1 cellular context compared by ENCODE assay signal in the genomic region with DNA sequence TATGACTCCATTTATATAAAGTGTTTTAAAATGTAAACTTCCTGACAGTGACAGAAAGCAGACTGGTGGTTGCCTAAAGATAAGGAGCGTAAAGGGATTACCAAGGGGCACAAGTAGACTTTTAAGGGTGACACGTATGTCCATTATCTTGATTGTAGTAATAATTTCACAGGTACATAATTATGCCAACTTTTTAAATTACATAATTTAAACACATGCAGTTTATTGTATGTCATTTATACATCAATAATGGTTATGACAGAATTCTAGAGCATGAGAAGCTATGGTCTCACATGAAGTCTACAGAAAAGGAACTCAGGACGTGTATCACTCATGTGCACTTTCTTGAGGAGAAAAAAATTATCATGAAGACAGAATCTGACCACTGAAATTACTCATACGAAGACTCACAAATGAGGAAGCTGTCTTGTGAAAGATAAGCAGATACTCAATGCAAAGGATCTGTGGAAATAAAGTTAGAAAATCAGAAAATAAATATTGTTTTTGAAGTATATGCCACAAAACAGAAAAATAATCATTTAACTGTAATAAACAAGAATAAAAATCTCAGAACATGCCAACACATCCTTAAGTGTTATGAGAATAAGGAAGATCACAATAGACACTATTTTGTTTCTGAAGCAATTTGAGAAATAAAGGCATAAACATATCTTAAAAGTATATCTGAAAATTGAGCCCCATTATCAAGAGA.
TF ChIP-seq lines count a peak whose summit lies in the region.

No MANE protein-coding gene starts in this region.

TF ChIP-seq in GM12878, 131 proteins besides CTCF, POLR2A, EP300 and RAD21 (continued from another document and continues in another):
- TF ChIP-seq SIX5 (IDR thresholded peaks at IDR 0.05; ENCODE audit: low read depth, low read length, severe bottlenecking): no peak
- TF ChIP-seq, protein P1, sequence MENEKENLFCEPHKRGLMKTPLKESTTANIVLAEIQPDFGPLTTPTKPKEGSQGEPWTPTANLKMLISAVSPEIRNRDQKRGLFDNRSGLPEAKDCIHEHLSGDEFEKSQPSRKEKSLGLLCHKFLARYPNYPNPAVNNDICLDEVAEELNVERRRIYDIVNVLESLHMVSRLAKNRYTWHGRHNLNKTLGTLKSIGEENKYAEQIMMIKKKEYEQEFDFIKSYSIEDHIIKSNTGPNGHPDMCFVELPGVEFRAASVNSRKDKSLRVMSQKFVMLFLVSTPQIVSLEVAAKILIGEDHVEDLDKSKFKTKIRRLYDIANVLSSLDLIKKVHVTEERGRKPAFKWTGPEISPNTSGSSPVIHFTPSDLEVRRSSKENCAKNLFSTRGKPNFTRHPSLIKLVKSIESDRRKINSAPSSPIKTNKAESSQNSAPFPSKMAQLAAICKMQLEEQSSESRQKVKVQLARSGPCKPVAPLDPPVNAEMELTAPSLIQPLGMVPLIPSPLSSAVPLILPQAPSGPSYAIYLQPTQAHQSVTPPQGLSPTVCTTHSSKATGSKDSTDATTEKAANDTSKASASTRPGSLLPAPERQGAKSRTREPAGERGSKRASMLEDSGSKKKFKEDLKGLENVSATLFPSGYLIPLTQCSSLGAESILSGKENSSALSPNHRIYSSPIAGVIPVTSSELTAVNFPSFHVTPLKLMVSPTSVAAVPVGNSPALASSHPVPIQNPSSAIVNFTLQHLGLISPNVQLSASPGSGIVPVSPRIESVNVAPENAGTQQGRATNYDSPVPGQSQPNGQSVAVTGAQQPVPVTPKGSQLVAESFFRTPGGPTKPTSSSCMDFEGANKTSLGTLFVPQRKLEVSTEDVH (IDR thresholded peaks at IDR 0.05; ENCODE audit: low read depth, partially characterized antibody): no peak
- TF ChIP-seq SIN3A (IDR thresholded peaks at IDR 0.05; ENCODE audit: low read depth, low read length): no peak
- TF ChIP-seq RFX5 (IDR thresholded peaks at IDR 0.05; ENCODE audit: low read depth, low read length): no peak
- no peak for TF ChIP-seq NR2C2 (IDR thresholded peaks at IDR 0.05; ENCODE audit: borderline replicate concordance, control insufficient read depth, insufficient read length, low read depth)
- peak; percentile 88 for TF ChIP-seq JUNB (IDR thresholded peaks at IDR 0.05)
- TF ChIP-seq RELA (IDR thresholded peaks at IDR 0.05; ENCODE audit: borderline replicate concordance, partially characterized antibody): no peak
- no peak for TF ChIP-seq ZNF622 (IDR thresholded peaks at IDR 0.05)
- TF ChIP-seq KLF5 (IDR thresholded peaks at IDR 0.05; ENCODE audit: partially characterized antibody): no peak
- TF ChIP-seq, protein P2, sequence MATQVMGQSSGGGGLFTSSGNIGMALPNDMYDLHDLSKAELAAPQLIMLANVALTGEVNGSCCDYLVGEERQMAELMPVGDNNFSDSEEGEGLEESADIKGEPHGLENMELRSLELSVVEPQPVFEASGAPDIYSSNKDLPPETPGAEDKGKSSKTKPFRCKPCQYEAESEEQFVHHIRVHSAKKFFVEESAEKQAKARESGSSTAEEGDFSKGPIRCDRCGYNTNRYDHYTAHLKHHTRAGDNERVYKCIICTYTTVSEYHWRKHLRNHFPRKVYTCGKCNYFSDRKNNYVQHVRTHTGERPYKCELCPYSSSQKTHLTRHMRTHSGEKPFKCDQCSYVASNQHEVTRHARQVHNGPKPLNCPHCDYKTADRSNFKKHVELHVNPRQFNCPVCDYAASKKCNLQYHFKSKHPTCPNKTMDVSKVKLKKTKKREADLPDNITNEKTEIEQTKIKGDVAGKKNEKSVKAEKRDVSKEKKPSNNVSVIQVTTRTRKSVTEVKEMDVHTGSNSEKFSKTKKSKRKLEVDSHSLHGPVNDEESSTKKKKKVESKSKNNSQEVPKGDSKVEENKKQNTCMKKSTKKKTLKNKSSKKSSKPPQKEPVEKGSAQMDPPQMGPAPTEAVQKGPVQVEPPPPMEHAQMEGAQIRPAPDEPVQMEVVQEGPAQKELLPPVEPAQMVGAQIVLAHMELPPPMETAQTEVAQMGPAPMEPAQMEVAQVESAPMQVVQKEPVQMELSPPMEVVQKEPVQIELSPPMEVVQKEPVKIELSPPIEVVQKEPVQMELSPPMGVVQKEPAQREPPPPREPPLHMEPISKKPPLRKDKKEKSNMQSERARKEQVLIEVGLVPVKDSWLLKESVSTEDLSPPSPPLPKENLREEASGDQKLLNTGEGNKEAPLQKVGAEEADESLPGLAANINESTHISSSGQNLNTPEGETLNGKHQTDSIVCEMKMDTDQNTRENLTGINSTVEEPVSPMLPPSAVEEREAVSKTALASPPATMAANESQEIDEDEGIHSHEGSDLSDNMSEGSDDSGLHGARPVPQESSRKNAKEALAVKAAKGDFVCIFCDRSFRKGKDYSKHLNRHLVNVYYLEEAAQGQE (IDR thresholded peaks at IDR 0.05; ENCODE audit: low read depth, low read length): no peak
- TF ChIP-seq KDM1A (IDR thresholded peaks at IDR 0.05; ENCODE audit: borderline replicate concordance): no peak
- TF ChIP-seq BACH1 (IDR thresholded peaks at IDR 0.05; ENCODE audit: borderline replicate concordance): peak; percentile 19; the same call in 1 of the 2 replicates
- no peak for TF ChIP-seq HCFC1 (IDR thresholded peaks at IDR 0.05; ENCODE audit: low read length)
- peak; percentile 58; the same call in 1 of the 2 replicates for TF ChIP-seq CREB1 (IDR thresholded peaks at IDR 0.05; ENCODE audit: low read depth)
- TF ChIP-seq TCF7 (IDR thresholded peaks at IDR 0.05; ENCODE audit: borderline replicate concordance): no peak
- TF ChIP-seq, protein P3, sequence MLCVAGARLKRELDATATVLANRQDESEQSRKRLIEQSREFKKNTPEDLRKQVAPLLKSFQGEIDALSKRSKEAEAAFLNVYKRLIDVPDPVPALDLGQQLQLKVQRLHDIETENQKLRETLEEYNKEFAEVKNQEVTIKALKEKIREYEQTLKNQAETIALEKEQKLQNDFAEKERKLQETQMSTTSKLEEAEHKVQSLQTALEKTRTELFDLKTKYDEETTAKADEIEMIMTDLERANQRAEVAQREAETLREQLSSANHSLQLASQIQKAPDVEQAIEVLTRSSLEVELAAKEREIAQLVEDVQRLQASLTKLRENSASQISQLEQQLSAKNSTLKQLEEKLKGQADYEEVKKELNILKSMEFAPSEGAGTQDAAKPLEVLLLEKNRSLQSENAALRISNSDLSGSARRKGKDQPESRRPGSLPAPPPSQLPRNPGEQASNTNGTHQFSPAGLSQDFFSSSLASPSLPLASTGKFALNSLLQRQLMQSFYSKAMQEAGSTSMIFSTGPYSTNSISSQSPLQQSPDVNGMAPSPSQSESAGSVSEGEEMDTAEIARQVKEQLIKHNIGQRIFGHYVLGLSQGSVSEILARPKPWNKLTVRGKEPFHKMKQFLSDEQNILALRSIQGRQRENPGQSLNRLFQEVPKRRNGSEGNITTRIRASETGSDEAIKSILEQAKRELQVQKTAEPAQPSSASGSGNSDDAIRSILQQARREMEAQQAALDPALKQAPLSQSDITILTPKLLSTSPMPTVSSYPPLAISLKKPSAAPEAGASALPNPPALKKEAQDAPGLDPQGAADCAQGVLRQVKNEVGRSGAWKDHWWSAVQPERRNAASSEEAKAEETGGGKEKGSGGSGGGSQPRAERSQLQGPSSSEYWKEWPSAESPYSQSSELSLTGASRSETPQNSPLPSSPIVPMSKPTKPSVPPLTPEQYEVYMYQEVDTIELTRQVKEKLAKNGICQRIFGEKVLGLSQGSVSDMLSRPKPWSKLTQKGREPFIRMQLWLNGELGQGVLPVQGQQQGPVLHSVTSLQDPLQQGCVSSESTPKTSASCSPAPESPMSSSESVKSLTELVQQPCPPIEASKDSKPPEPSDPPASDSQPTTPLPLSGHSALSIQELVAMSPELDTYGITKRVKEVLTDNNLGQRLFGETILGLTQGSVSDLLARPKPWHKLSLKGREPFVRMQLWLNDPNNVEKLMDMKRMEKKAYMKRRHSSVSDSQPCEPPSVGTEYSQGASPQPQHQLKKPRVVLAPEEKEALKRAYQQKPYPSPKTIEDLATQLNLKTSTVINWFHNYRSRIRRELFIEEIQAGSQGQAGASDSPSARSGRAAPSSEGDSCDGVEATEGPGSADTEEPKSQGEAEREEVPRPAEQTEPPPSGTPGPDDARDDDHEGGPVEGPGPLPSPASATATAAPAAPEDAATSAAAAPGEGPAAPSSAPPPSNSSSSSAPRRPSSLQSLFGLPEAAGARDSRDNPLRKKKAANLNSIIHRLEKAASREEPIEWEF (IDR thresholded peaks at IDR 0.05; ENCODE audit: insufficient replicate concordance, low read depth, low read length): no peak
- TF ChIP-seq, protein P4, sequence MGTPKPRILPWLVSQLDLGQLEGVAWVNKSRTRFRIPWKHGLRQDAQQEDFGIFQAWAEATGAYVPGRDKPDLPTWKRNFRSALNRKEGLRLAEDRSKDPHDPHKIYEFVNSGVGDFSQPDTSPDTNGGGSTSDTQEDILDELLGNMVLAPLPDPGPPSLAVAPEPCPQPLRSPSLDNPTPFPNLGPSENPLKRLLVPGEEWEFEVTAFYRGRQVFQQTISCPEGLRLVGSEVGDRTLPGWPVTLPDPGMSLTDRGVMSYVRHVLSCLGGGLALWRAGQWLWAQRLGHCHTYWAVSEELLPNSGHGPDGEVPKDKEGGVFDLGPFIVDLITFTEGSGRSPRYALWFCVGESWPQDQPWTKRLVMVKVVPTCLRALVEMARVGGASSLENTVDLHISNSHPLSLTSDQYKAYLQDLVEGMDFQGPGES (IDR thresholded peaks at IDR 0.05): no peak
- peak in 1 of 2 experiments; percentile 35; a peak in 1 of 4 replicates for TF ChIP-seq ETV6 (conservative IDR thresholded peaks at IDR 0.05 in 1 of 2, IDR thresholded peaks at IDR 0.05 in 1 of 2; ENCODE audit: borderline replicate concordance in 1 of 2, low read depth in 1 of 2)
- no peak for TF ChIP-seq POLR2AphosphoS5 (IDR thresholded peaks at IDR 0.05; ENCODE audit: low read length)
- TF ChIP-seq BRCA1 (IDR thresholded peaks at IDR 0.05; ENCODE audit: low read depth, low read length): no peak
- TF ChIP-seq, protein P5, sequence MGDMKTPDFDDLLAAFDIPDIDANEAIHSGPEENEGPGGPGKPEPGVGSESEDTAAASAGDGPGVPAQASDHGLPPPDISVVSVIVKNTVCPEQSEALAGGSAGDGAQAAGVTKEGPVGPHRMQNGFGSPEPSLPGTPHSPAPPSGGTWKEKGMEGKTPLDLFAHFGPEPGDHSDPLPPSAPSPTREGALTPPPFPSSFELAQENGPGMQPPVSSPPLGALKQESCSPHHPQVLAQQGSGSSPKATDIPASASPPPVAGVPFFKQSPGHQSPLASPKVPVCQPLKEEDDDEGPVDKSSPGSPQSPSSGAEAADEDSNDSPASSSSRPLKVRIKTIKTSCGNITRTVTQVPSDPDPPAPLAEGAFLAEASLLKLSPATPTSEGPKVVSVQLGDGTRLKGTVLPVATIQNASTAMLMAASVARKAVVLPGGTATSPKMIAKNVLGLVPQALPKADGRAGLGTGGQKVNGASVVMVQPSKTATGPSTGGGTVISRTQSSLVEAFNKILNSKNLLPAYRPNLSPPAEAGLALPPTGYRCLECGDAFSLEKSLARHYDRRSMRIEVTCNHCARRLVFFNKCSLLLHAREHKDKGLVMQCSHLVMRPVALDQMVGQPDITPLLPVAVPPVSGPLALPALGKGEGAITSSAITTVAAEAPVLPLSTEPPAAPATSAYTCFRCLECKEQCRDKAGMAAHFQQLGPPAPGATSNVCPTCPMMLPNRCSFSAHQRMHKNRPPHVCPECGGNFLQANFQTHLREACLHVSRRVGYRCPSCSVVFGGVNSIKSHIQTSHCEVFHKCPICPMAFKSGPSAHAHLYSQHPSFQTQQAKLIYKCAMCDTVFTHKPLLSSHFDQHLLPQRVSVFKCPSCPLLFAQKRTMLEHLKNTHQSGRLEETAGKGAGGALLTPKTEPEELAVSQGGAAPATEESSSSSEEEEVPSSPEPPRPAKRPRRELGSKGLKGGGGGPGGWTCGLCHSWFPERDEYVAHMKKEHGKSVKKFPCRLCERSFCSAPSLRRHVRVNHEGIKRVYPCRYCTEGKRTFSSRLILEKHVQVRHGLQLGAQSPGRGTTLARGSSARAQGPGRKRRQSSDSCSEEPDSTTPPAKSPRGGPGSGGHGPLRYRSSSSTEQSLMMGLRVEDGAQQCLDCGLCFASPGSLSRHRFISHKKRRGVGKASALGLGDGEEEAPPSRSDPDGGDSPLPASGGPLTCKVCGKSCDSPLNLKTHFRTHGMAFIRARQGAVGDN (IDR thresholded peaks at IDR 0.05): no peak
- TF ChIP-seq POU2F2 (IDR thresholded peaks at IDR 0.05; ENCODE audit: borderline replicate concordance, low read depth, low read length): no peak
- TF ChIP-seq FOS (IDR thresholded peaks at IDR 0.05; ENCODE audit: borderline replicate concordance, extremely low read depth, insufficient read length): no peak
- 0 out of 2 replicates have a peak, but pooled peaks have one; percentile 50 for TF ChIP-seq RCOR1 (conservative IDR thresholded peaks at IDR 0.05; ENCODE audit: low read depth, low read length)
- TF ChIP-seq RBBP5 (conservative IDR thresholded peaks at IDR 0.05): no peak
- TF ChIP-seq FOXM1 (IDR thresholded peaks at IDR 0.05; ENCODE audit: low read depth, low read length): peak; percentile 39; the same call in 1 of the 2 replicates
- TF ChIP-seq, protein P6, sequence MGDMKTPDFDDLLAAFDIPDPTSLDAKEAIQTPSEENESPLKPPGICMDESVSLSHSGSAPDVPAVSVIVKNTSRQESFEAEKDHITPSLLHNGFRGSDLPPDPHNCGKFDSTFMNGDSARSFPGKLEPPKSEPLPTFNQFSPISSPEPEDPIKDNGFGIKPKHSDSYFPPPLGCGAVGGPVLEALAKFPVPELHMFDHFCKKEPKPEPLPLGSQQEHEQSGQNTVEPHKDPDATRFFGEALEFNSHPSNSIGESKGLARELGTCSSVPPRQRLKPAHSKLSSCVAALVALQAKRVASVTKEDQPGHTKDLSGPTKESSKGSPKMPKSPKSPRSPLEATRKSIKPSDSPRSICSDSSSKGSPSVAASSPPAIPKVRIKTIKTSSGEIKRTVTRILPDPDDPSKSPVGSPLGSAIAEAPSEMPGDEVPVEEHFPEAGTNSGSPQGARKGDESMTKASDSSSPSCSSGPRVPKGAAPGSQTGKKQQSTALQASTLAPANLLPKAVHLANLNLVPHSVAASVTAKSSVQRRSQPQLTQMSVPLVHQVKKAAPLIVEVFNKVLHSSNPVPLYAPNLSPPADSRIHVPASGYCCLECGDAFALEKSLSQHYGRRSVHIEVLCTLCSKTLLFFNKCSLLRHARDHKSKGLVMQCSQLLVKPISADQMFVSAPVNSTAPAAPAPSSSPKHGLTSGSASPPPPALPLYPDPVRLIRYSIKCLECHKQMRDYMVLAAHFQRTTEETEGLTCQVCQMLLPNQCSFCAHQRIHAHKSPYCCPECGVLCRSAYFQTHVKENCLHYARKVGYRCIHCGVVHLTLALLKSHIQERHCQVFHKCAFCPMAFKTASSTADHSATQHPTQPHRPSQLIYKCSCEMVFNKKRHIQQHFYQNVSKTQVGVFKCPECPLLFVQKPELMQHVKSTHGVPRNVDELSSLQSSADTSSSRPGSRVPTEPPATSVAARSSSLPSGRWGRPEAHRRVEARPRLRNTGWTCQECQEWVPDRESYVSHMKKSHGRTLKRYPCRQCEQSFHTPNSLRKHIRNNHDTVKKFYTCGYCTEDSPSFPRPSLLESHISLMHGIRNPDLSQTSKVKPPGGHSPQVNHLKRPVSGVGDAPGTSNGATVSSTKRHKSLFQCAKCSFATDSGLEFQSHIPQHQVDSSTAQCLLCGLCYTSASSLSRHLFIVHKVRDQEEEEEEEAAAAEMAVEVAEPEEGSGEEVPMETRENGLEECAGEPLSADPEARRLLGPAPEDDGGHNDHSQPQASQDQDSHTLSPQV (IDR thresholded peaks at IDR 0.05): no peak
- no peak for TF ChIP-seq HDAC2 (IDR thresholded peaks at IDR 0.05)
- TF ChIP-seq EGR1 (IDR thresholded peaks at IDR 0.05; ENCODE audit: borderline replicate concordance in 1 of 2, low read depth in 2 of 2, low read length in 2 of 2): no peak
- TF ChIP-seq RB1 (IDR thresholded peaks at IDR 0.05; ENCODE audit: borderline replicate concordance): no peak
- TF ChIP-seq STAT3 (IDR thresholded peaks at IDR 0.05; ENCODE audit: low read depth, low read length): no peak
- peak; percentile 33 to 48; a peak in 2 of 4 replicates for TF ChIP-seq IKZF2 (IDR thresholded peaks at IDR 0.05)
- no peak for TF ChIP-seq CBX3 (IDR thresholded peaks at IDR 0.05; ENCODE audit: borderline replicate concordance, low read depth)
- TF ChIP-seq NBN (IDR thresholded peaks at IDR 0.05): no peak; the same call in 1 of the 2 replicates
- TF ChIP-seq SMC3 (IDR thresholded peaks at IDR 0.05; ENCODE audit: borderline replicate concordance, low read length): no peak
